ENCODE assay signal across 8 cellular contexts in genomic region chr5:114449836-114450515, GRCh38.
DNase-seq lines count a peak whose midpoint lies in the region; ATAC-seq and TF ChIP-seq lines count a peak whose summit lies in the region.

No MANE protein-coding gene starts in this region.

- ATAC-seq in CD8-positive, alpha-beta T cell, result peak; percentile 44
- ATAC-seq in GM18873 (IDR thresholded peaks at IDR 0.05; ENCODE audit: low FRiP score, unreplicated experiment) (peak; percentile 98), HG03045 (IDR thresholded peaks at IDR 0.05; ENCODE audit: unreplicated experiment) (peak; percentile 99)
- peak; percentile 97 for ATAC-seq in activated CD8-positive, alpha-beta T cell treated with anti-CD3 and anti-CD28 coated beads for 36 hours

- no peak overlapping the region for H3K4me3 ChIP-seq in CD8-positive, alpha-beta T cell (ENCODE audit: low read depth, low read length)
- H3K4me3 ChIP-seq in fibroblast of mammary gland (ENCODE audit: control insufficient read depth, low read depth, low read length), result no peak overlapping the region

- no peaks in the 10 kb centered on the region for H3K9me3 ChIP-seq in CD8-positive, alpha-beta T cell (ENCODE audit: low read length)

- intact Hi-C loops in CD8-positive, alpha-beta T cell (cut with DNase I, micrococcal nuclease), result loop anchor here in 1 of 2 experiments (2.0 kb wide), 1 partner anchor 837 kb away; no protein-coding TSS in a partner anchor
- intact Hi-C loops in activated CD8-positive, alpha-beta T cell treated with anti-CD3 and anti-CD28 coated beads for 36 hours (cut with micrococcal nuclease), result loop anchor here (2.0 to 5.0 kb wide), 2 partner anchors 771 to 838 kb away; no protein-coding TSS in a partner anchor

- H3K9me3 Mint-ChIP-seq in CD8-positive, alpha-beta T cell, result no peaks in the 10 kb centered on the region
- no peaks in the 10 kb centered on the region for H3K9me3 Mint-ChIP-seq in activated CD8-positive, alpha-beta T cell treated with anti-CD3 and anti-CD28 coated beads for 36 hours
- H3K9me3 Mint-ChIP-seq in neural crest cell, result no peaks in the 10 kb centered on the region
- no peaks in the 10 kb centered on the region for H3K9me3 Mint-ChIP-seq in type B pancreatic cell

- no peaks in the 10 kb centered on the region for H3K27me3 ChIP-seq in CD8-positive, alpha-beta T cell (ENCODE audit: insufficient read depth, low read length)

- CTCF ChIA-PET in CD8-positive, alpha-beta T cell (lab: Charles Lee), result interaction anchor here (1.1 kb wide), 1 partner anchor 838 kb away, joined by 4 read pairs; no protein-coding TSS in a partner anchor
- CTCF ChIA-PET in activated CD8-positive, alpha-beta T cell treated with anti-CD3 and anti-CD28 coated beads for 36 hours (lab: Charles Lee), result interaction anchor here (0.8 to 2.3 kb wide), 13 partner anchors 9 to 845 kb away, joined by 3 to 15 read pairs (median 4); no protein-coding TSS in a partner anchor

- H3K36me3 Mint-ChIP-seq in CD8-positive, alpha-beta T cell, result no peaks in the 10 kb centered on the region
- H3K36me3 Mint-ChIP-seq in activated CD8-positive, alpha-beta T cell treated with anti-CD3 and anti-CD28 coated beads for 36 hours (ENCODE audit: low read depth), result no peaks in the 10 kb centered on the region
- H3K36me3 Mint-ChIP-seq in neural crest cell (ENCODE audit: low read depth) (no peaks in the 10 kb centered on the region), type B pancreatic cell (no peaks in the 10 kb centered on the region)

- no peaks in the 10 kb centered on the region for H3K4me1 ChIP-seq in CD8-positive, alpha-beta T cell (ENCODE audit: insufficient read depth, low read length)

- peaks cover 2% of the 10 kb centered on the region for H3K27me3 Mint-ChIP-seq in CD8-positive, alpha-beta T cell (ENCODE audit: low read depth)
- peaks cover 1% of the 10 kb centered on the region for H3K27me3 Mint-ChIP-seq in activated CD8-positive, alpha-beta T cell treated with anti-CD3 and anti-CD28 coated beads for 36 hours
- H3K27me3 Mint-ChIP-seq in neural crest cell (ENCODE audit: low read depth), result peaks cover 5% of the 10 kb centered on the region
- H3K27me3 Mint-ChIP-seq in type B pancreatic cell, result no peaks in the 10 kb centered on the region

- no peak overlapping the region for H3K27ac Mint-ChIP-seq in CD8-positive, alpha-beta T cell
- H3K27ac Mint-ChIP-seq in activated CD8-positive, alpha-beta T cell treated with anti-CD3 and anti-CD28 coated beads for 36 hours, result no peak overlapping the region
- no peak overlapping the region for H3K27ac Mint-ChIP-seq in neural crest cell (ENCODE audit: unreplicated experiment)
- peak overlapping the region; percentile 21 for H3K27ac Mint-ChIP-seq in type B pancreatic cell

- no peak overlapping the region for H3K4me3 Mint-ChIP-seq in CD8-positive, alpha-beta T cell
- no peak overlapping the region for H3K4me3 Mint-ChIP-seq in activated CD8-positive, alpha-beta T cell treated with anti-CD3 and anti-CD28 coated beads for 36 hours
- H3K4me3 Mint-ChIP-seq in neural crest cell, result no peak overlapping the region
- peak overlapping the region; percentile 16 for H3K4me3 Mint-ChIP-seq in type B pancreatic cell

- peak in 3 of 7 experiments; percentile 10 to 22 (median 20) for DNase-seq in CD8-positive, alpha-beta T cell
- peak; percentile 54 for DNase-seq in NCI-H226
- DNase-seq in activated CD8-positive, alpha-beta T cell treated with anti-CD3 and anti-CD28 coated beads for 36 hours, result peak; percentile 74
- DNase-seq in fibroblast of mammary gland (ENCODE audit: low read depth), result peak; percentile 40
- DNase-seq in neural crest cell (ENCODE audit: low read depth, low spot score), result peak; percentile 63
- peak; percentile 79 for DNase-seq in type B pancreatic cell (ENCODE audit: extremely low spot score, unreplicated experiment)

- H3K4me1 Mint-ChIP-seq in CD8-positive, alpha-beta T cell (ENCODE audit: low read depth), result peaks cover 2% of the 10 kb centered on the region
- H3K4me1 Mint-ChIP-seq in activated CD8-positive, alpha-beta T cell treated with anti-CD3 and anti-CD28 coated beads for 36 hours (ENCODE audit: low read depth), result no peaks in the 10 kb centered on the region
- peaks cover 7% of the 10 kb centered on the region for H3K4me1 Mint-ChIP-seq in neural crest cell
- H3K4me1 Mint-ChIP-seq in type B pancreatic cell (ENCODE audit: unreplicated experiment), result peaks cover 13% of the 10 kb centered on the region

- peak; percentile 22 for TF ChIP-seq CTCF in CD8-positive, alpha-beta T cell (IDR thresholded peaks at IDR 0.05)
- TF ChIP-seq CTCF in activated CD8-positive, alpha-beta T cell treated with anti-CD3 and anti-CD28 coated beads for 36 hours (IDR thresholded peaks at IDR 0.05), result peak; percentile 54
- TF ChIP-seq CTCF in fibroblast of mammary gland (conservative IDR thresholded peaks at IDR 0.05; ENCODE audit: control insufficient read depth, insufficient read depth, low read depth, low read length), result peak; percentile 69
- peak; percentile 86 for TF ChIP-seq CTCF in neural crest cell (conservative IDR thresholded peaks at IDR 0.05)
- peak; percentile 90 for TF ChIP-seq CTCF in type B pancreatic cell (conservative IDR thresholded peaks at IDR 0.05)

- POLR2A ChIA-PET in CD8-positive, alpha-beta T cell (lab: Charles Lee), result no interaction called here
- POLR2A ChIA-PET in activated CD8-positive, alpha-beta T cell treated with anti-CD3 and anti-CD28 coated beads for 36 hours (lab: Charles Lee), result no interaction called here

- no peak overlapping the region for H3K27ac ChIP-seq in CD8-positive, alpha-beta T cell (ENCODE audit: low read depth, low read length)

- no peaks in the 10 kb centered on the region for H3K36me3 ChIP-seq in CD8-positive, alpha-beta T cell (ENCODE audit: insufficient read depth, low read length)

Comparison
In these comparisons a context has a peak if more than half of its experiments do, and no peak if none do; other contexts are left out.
1. ATAC-seq: peak in every context shown above with its lines; median percentile 99 in HG03045; 98 in GM18873; 97 in activated CD8-positive, alpha-beta T cell treated with anti-CD3 and anti-CD28 coated beads for 36 hours; 44 in CD8-positive, alpha-beta T cell.
2. CTCF ChIP-seq: peak in every context shown above with its lines; median percentile 90 in type B pancreatic cell; 86 in neural crest cell; 69 in fibroblast of mammary gland; 54 in activated CD8-positive, alpha-beta T cell treated with anti-CD3 and anti-CD28 coated beads for 36 hours; 22 in CD8-positive, alpha-beta T cell.